In genomic region chr3:126134219-126134975, GRCh38 we compare ENCODE assay signal across 8 cellular contexts. TPM values are rescaled to one million over a fixed set of nuclear protein-coding genes. Genes with fewer than 3 reads are reported as not detected.
DNase-seq lines count a peak whose midpoint lies in the region; TF ChIP-seq lines count a peak whose summit lies in the region.

No MANE protein-coding gene starts in this region.

- intact Hi-C loops in tibial artery (cut with DNase I; ENCODE audit: low total_unique reads): loop anchor here (5.0 to 10.0 kb wide), 2 partner anchors 60 to 258 kb away; partner anchors contain the start of gene CFAP100

- H3K4me3 Mint-ChIP-seq in neural crest cell: no peak overlapping the region

- H3K27me3 Mint-ChIP-seq in neural crest cell (ENCODE audit: low read depth): no peaks in the 10 kb centered on the region

- H3K36me3 Mint-ChIP-seq in neural crest cell (ENCODE audit: low read depth): no peaks in the 10 kb centered on the region

- peaks cover 0 to 2% of the 10 kb centered on the region in 2 donors for H3K27me3 ChIP-seq in tibial artery

- CTCF ChIA-PET in HEK293T (lab: Yijun Ruan, JAX): interaction anchor here (0.7 to 1.7 kb wide), 8 partner anchors 9 to 205 kb away, joined by 3 to 6 read pairs (median 3); no protein-coding TSS in a partner anchor

- H3K9me3 Mint-ChIP-seq in neural crest cell: no peaks in the 10 kb centered on the region

- H3K4me1 Mint-ChIP-seq in neural crest cell: peaks cover 13% of the 10 kb centered on the region

- TF ChIP-seq CTCF in fibroblast of pulmonary artery (IDR thresholded peaks at IDR 0.05; ENCODE audit: low read length, missing control alignments) (peak; percentile 69), neural crest cell (conservative IDR thresholded peaks at IDR 0.05) (peak; percentile 85), tibial artery (IDR thresholded peaks at IDR 0.05) (peak; percentile 84 to 90)

- H3K4me3 ChIP-seq in fibroblast of pulmonary artery (replicated peaks; ENCODE audit: low read depth, low read length) (no peak overlapping the region), tibial artery (no peak overlapping the region)

- H3K9me3 ChIP-seq in tibial artery: no peaks in the 10 kb centered on the region

- H3K27ac Mint-ChIP-seq in neural crest cell (ENCODE audit: unreplicated experiment): no peak overlapping the region

- H3K27ac ChIP-seq in tibial artery: no peak overlapping the region

- peaks cover 0 to 8% (median 3%) of the 10 kb centered on the region in 4 donors for H3K4me1 ChIP-seq in tibial artery

- POLR2A ChIA-PET in HEK293T (lab: Yijun Ruan, JAX): interaction anchor here (1.0 kb wide), 1 partner anchor 78 kb away, joined by 3 read pairs; no protein-coding TSS in a partner anchor

- H3K36me3 ChIP-seq in tibial artery: peaks cover 0 to 5% (median 0%) of the 10 kb centered on the region in 3 donors

- DNase-seq in CD1c-positive myeloid dendritic cell (ENCODE audit: extremely low spot score) (peak; percentile 51), HEK293T (ENCODE audit: extremely low spot score) (peak; percentile 70), NCI-H748 treated with DMSO at 0.1 percent for 48 hours (lab: John Stamatoyannopoulos, UW) (peak; percentile 1), activated T-cell treated with anti-CD3 and anti-CD28 coated beads for 48 hours (ENCODE audit: low read depth) (peak; percentile 29), fibroblast of pulmonary artery (ENCODE audit: low read depth) (peak; percentile 61), neural crest cell (ENCODE audit: low read depth, low spot score) (peak; percentile 81), tibial artery (peak; percentile 61 to 74), OCI-M2 (lab: John Stamatoyannopoulos, UW; ENCODE audit: unreplicated experiment) (no peak)

TF ChIP-seq in HEK293T, 16 proteins besides CTCF, POLR2A, EP300 and RAD21:
- TF ChIP-seq CTBP1 (IDR thresholded peaks at IDR 0.05; ENCODE audit: borderline replicate concordance): no peak
- TF ChIP-seq L3MBTL2 (conservative IDR thresholded peaks at IDR 0.05): peak; percentile 38; the same call in 1 of the 2 replicates
- no peak for TF ChIP-seq ZNF384 (IDR thresholded peaks at IDR 0.05)

RNA-seq across cellular contexts. Expression of gene ALDH1L1, which starts 46.0 kb away (rescaled TPM):
- total RNA-seq in neural crest cell: 0.49 and 0.66 TPM in 2 replicates

RNA-seq across cellular contexts. Expression of gene SLC41A3, which starts 50.5 kb away (rescaled TPM):
- 58.1 and 58.8 TPM in 2 replicates for total RNA-seq in neural crest cell
